ENCODE assay signal across 18 cellular contexts in the genomic region with DNA sequence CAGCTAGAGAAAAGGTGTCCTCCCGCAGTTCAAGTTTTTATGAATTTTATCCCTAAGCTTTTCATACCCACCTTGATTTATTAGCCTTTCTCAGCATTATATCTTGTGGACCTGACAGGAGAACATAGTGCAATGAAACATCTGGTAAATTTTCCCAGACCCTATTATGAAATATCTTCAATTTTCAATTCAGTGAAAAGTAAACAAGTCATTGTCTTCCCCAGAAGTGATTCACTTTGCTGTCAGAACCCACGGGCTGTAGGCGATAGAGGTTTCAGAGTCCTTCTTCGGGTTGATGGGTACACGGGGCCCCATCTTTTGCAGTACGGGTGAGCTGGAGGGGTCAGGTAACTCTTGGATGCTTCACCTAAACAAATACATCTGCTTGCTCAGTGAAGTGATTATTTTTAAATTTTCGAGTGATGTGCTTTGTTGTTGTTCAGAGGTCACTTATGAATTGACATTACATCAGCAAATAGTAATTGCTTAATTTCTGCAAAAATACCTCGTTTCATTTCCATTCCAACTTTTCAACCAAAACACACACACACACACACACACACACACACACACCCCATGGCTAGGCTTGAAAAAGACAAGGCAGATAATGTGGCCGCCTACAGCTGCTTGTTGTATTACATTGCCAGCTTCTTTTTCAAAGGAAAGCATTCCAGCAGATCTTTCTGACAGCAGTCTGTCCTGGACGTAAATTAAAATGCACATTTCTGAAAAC.
DNase-seq lines count a peak whose midpoint lies in the region; ATAC-seq and TF ChIP-seq lines count a peak whose summit lies in the region.
"Had no signal": no experiment of that assay in that cellular context is flagged by ENCODE, and none has a peak within 500 bp of the region (broad histone marks: within the 10 kb centered on the region; RNA-seq: fewer than 3 reads in every experiment).

No MANE protein-coding gene starts in this region.

- DNase-seq in AG09319 (ENCODE audit: extremely low read depth, low read depth) (peak; percentile 11), NCI-H1694 treated with DMSO at 0.1 percent for 48 hours (lab: John Stamatoyannopoulos, UW) (peak; percentile 83), mammary epithelial cell (peak; percentile 49), left lung (no peak), spleen (no peak), kidney tubule cell (ENCODE audit: low spot score) (no peak), substantia nigra (lab: John Stamatoyannopoulos, UW) (no peak)
- DNase-seq: activated CD8-positive, alpha-beta T cell treated with anti-CD3 and anti-CD28 coated beads, Interleukin-2, amount 10 ng/mL, durations not matched to agents 7 days and 5 days; activated effector memory CD4-positive, alpha-beta T cell treated with anti-CD3 and anti-CD28 coated beads, Interleukin-2, amount 50 U/mL, for 16 hours; erythroblast; midbrain; posterior cingulate gyrus; SIG-M5; stimulated activated CD8-positive, alpha-beta memory T cell treated with anti-CD3 and anti-CD28 coated beads, Interleukin-4, amount 100 ng/mL, for 48 hours; transverse colon had no signal

- ATAC-seq in left lung = peak; percentile 51
- ATAC-seq in GM18873 (IDR thresholded peaks at IDR 0.05; ENCODE audit: low FRiP score, unreplicated experiment) = no peak
- ATAC-seq: activated CD8-positive, alpha-beta T cell treated with anti-CD3 and anti-CD28 coated beads, Interleukin-2, amount 10 ng/mL, durations not matched to agents 7 days and 5 days; GM12878 had no signal

- peak overlapping the region; percentile 29 for H3K4me2 ChIP-seq in mammary epithelial cell (ENCODE audit: insufficient read depth, low read depth, low read length)
- H3K4me2 ChIP-seq: BLaER1 had no signal

- peak overlapping the region; percentile 15 for H3K9ac ChIP-seq in mammary epithelial cell (ENCODE audit: insufficient read depth, low read length)
- H3K9ac ChIP-seq: BLaER1 had no signal

- H3K4me1 ChIP-seq in mammary epithelial cell (ENCODE audit: insufficient read depth, low read length) (peaks cover 15% of the 10 kb centered on the region), left lung (no peaks in the 10 kb centered on the region), spleen (no peaks in the 10 kb centered on the region)

- H3K27me3 ChIP-seq in mammary epithelial cell (ENCODE audit: insufficient read depth, low read length) (no peaks in the 10 kb centered on the region), left lung (no peaks in the 10 kb centered on the region), spleen (replicated peaks in 1 of 7) (peaks cover 0 to 4% (median 0%) of the 10 kb centered on the region in 7 donors)
- H3K27me3 ChIP-seq: BLaER1, transverse colon had no signal

- TF ChIP-seq POLR2A in spleen (IDR thresholded peaks at IDR 0.05) = no peak

- H3K27ac ChIP-seq in mammary epithelial cell (ENCODE audit: insufficient read depth, low read depth, low read length) (peak overlapping the region; percentile 34), left lung (no peak overlapping the region), spleen (no peak overlapping the region), substantia nigra (ENCODE audit: low read depth, low read length, poor library complexity, severe bottlenecking) (no peak overlapping the region)
- H3K27ac ChIP-seq: BLaER1, transverse colon had no signal

- no peaks in the 10 kb centered on the region for H4K20me1 ChIP-seq in mammary epithelial cell (ENCODE audit: insufficient read depth, low read length)
- H4K20me1 ChIP-seq: BLaER1 had no signal

- H3K79me2 ChIP-seq in mammary epithelial cell (ENCODE audit: insufficient read depth, low read length) = no peaks in the 10 kb centered on the region

- intact Hi-C loops in mammary epithelial cell (cut with micrococcal nuclease) (no loop called here), left lung (cut with DNase I) (no loop called here), spleen (cut with DNase I; ENCODE audit: low total_unique reads) (no loop called here)

- dilution Hi-C loops in mammary epithelial cell (cut with HindIII; ENCODE audit: low sequenced_read_pairs) = no loop called here

- no peak for TF ChIP-seq CTCF in AG09319 (IDR thresholded peaks at IDR 0.05; ENCODE audit: low read depth, low read length)
- TF ChIP-seq CTCF in mammary epithelial cell (conservative IDR thresholded peaks at IDR 0.05 in 1 of 2, IDR thresholded peaks at IDR 0.05 in 1 of 2; ENCODE audit: extremely low read depth in 1 of 2, insufficient read depth in 1 of 2, low read depth in 1 of 2, low read length in 2 of 2) = no peak
- TF ChIP-seq CTCF in left lung (IDR thresholded peaks at IDR 0.05) = no peak
- no peak for TF ChIP-seq CTCF in spleen (IDR thresholded peaks at IDR 0.05 in 8 of 11, conservative IDR thresholded peaks at IDR 0.05 in 3 of 11)

- 28% methylated on average over 10 of the region's 10 CpGs for WGBS in mammary epithelial cell (ENCODE audit: low coverage, missing lambda C conversion rate)
- 69 to 89% (median 85%) methylated on average over 10 of the region's 10 CpGs for whole genome bisulfite sequencing in spleen, 5 donors

- CTCF ChIA-PET in mammary epithelial cell (lab: Charles Lee; ENCODE audit: low non-redundant PET) = no interaction called here

- no peak overlapping the region for H2AFZ ChIP-seq in mammary epithelial cell (ENCODE audit: low read depth, low read length)

- H3K36me3 ChIP-seq in mammary epithelial cell (ENCODE audit: insufficient read depth, low read length) (no peaks in the 10 kb centered on the region), left lung (no peaks in the 10 kb centered on the region), spleen (no peaks in the 10 kb centered on the region)
- H3K36me3 ChIP-seq: BLaER1, transverse colon had no signal

- in situ Hi-C loops in mammary epithelial cell (cut with MboI; ENCODE audit: low sequenced_read_pairs in 2 of 2) = no loop called here

- H3K4me3 ChIP-seq in mammary epithelial cell (replicated peaks in 1 of 3; ENCODE audit: insufficient read depth in 1 of 3, low read depth in 2 of 3, low read length in 3 of 3) (no peak overlapping the region), left lung (no peak overlapping the region), spleen (no peak overlapping the region)
- H3K4me3 ChIP-seq: BLaER1, GM12878, transverse colon had no signal

- no TSS peak for BruUV-seq in mammary epithelial cell (replicated peaks; lab: Mats Ljungman, UMichigan)

- H3K9me3 ChIP-seq in mammary epithelial cell (replicated peaks; ENCODE audit: insufficient read depth, low read length) = no peaks in the 10 kb centered on the region
- H3K9me3 ChIP-seq in left lung = no peaks in the 10 kb centered on the region
- H3K9me3 ChIP-seq in spleen = no peaks in the 10 kb centered on the region
- H3K9me3 ChIP-seq: BLaER1, transverse colon had no signal

Comparison
In these comparisons a context has a peak if more than half of its experiments do, and no peak if none do; other contexts are left out.
1. DNase-seq: peak in AG09319 (single experiment), NCI-H1694 treated with DMSO at 0.1 percent for 48 hours (single experiment) and mammary epithelial cell (single experiment); none in left lung (0 of 2), spleen (single experiment), kidney tubule cell (single experiment) and substantia nigra (0 of 49).